ENCODE assay signal across 1 cellular context in genomic region chr2:207928079-207928478, GRCh38.
TF ChIP-seq lines count a peak whose summit lies in the region.

No MANE protein-coding gene starts in this region.

TF ChIP-seq in GM23338, 12 proteins besides CTCF, POLR2A, EP300 and RAD21 (continued from another document):
- no peak for TF ChIP-seq ZNF462 (CRISPR knock-in tag; IDR thresholded peaks at IDR 0.05)
- TF ChIP-seq ZNF114 (CRISPR knock-in tag; IDR thresholded peaks at IDR 0.05): no peak
- no peak for TF ChIP-seq EZH2phosphoT487 (IDR thresholded peaks at IDR 0.05; ENCODE audit: unreplicated experiment)
- TF ChIP-seq CREB1 (CRISPR knock-in tag; IDR thresholded peaks at IDR 0.05; ENCODE audit: low read depth): no peak
- TF ChIP-seq REST (IDR thresholded peaks at IDR 0.05; ENCODE audit: unreplicated experiment): no peak
- no peak for TF ChIP-seq ETS1 (IDR thresholded peaks at IDR 0.05)
- TF ChIP-seq JUNB (IDR thresholded peaks at IDR 0.05; ENCODE audit: unreplicated experiment): no peak
- no peak for TF ChIP-seq POLR2AphosphoS5 (IDR thresholded peaks at IDR 0.05; ENCODE audit: low read depth)
